Comparison of ENCODE assay signal across 24 cellular contexts in genomic region chr12:7161327-7161726, GRCh38. TPM values are rescaled to one million over a fixed set of nuclear protein-coding genes. Genes with fewer than 3 reads are reported as not detected.
DNase-seq lines count a peak whose midpoint lies in the region; ATAC-seq, FAIRE-seq and TF ChIP-seq lines count a peak whose summit lies in the region.
"Had no signal": no experiment of that assay in that cellular context is flagged by ENCODE, and none has a peak within 500 bp of the region (broad histone marks: within the 10 kb centered on the region; RNA-seq: fewer than 3 reads in every experiment).

No MANE protein-coding gene starts in this region.

- TF ChIP-seq CTCF in liver (IDR thresholded peaks at IDR 0.05; ENCODE audit: low read depth, low read length, missing input control) (no peak), HepG2 (CRISPR knock-in tag; IDR thresholded peaks at IDR 0.05) (no peak), osteoblast (IDR thresholded peaks at IDR 0.05; ENCODE audit: extremely low read depth, low read depth, low read length) (no peak), type B pancreatic cell (conservative IDR thresholded peaks at IDR 0.05) (no peak)

- H3K9me3 Mint-ChIP-seq in type B pancreatic cell, result no peaks in the 10 kb centered on the region
- H3K9me3 Mint-ChIP-seq: CD4-positive, alpha-beta memory T cell had no signal

- H3K27me3 Mint-ChIP-seq in T-helper 17 cell (peaks cover 36% of the 10 kb centered on the region), type B pancreatic cell (peaks cover 32% of the 10 kb centered on the region)

- H3K79me2 ChIP-seq in HepG2 (ENCODE audit: insufficient read depth, low read length) (no peaks in the 10 kb centered on the region), osteoblast (ENCODE audit: insufficient read depth, low read length) (no peaks in the 10 kb centered on the region)

- no peak for TF ChIP-seq RAD21 in liver (IDR thresholded peaks at IDR 0.05)
- no peak for TF ChIP-seq RAD21 in HepG2 (CRISPR knock-in tag; IDR thresholded peaks at IDR 0.05)

- DNase-seq in HepG2 (ENCODE audit: low spot score), result no peak
- DNase-seq in T-helper 17 cell, result no peak
- peak; percentile 60 for DNase-seq in osteoblast (ENCODE audit: insufficient read length, low spot score, missing footprints)
- DNase-seq in cardiac septum (ENCODE audit: low spot score), result no peak
- no peak for DNase-seq in type B pancreatic cell (ENCODE audit: extremely low spot score, unreplicated experiment)
- DNase-seq in DMS 273 treated with DMSO at 0.1 percent for 48 hours (lab: John Stamatoyannopoulos, UW), result no peak
- DNase-seq: 8988T; Calu3; CD4-positive, alpha-beta memory T cell; DMS53; DND-41; EL had no signal

- TF ChIP-seq EP300 in HepG2 (IDR thresholded peaks at IDR 0.05; ENCODE audit: low read depth in 2 of 2, low read length in 2 of 2), result no peak
- TF ChIP-seq EP300 in HepG2 (CRISPR knock-in tag; IDR thresholded peaks at IDR 0.05; ENCODE audit: borderline replicate concordance), result no peak

- WGBS in liver, result 95% methylated on average over 4 of the region's 4 CpGs
- 43% methylated on average over 3 of the region's 4 CpGs for WGBS in HepG2 (ENCODE audit: low lambda C conversion rate)

- peak overlapping the region; percentile 32 to 42 for H3K27ac ChIP-seq in liver (ENCODE audit: low read depth in 1 of 2, low read length in 2 of 2)
- H3K27ac ChIP-seq in HepG2 (ENCODE audit: extremely low read length, insufficient read depth, low read length), result no peak overlapping the region
- H3K27ac ChIP-seq in osteoblast (ENCODE audit: low read depth, low read length), result no peak overlapping the region
- peak overlapping the region; percentile 73 for H3K27ac ChIP-seq in subcutaneous abdominal adipose tissue (ENCODE audit: low read depth, low read length)
- H3K27ac ChIP-seq: BLaER1 had no signal

- no peak for TF ChIP-seq POLR2A in HepG2 (IDR thresholded peaks at IDR 0.05; ENCODE audit: insufficient read depth in 1 of 2, low read depth in 2 of 2, low read length in 2 of 2)

- no peak for FAIRE-seq in HepG2 (lab: Jason Lieb, UNC)
- FAIRE-seq: GM12878, GM18507, H54, K562 had no signal

- no TSS peak for BruUV-seq in HepG2 (replicated peaks; lab: Mats Ljungman, UMichigan)

- no peak overlapping the region for H2AFZ ChIP-seq in HepG2 (ENCODE audit: low read length)
- H2AFZ ChIP-seq in osteoblast (ENCODE audit: low read length), result no peak overlapping the region

- H3K27me3 ChIP-seq in liver (ENCODE audit: control insufficient read depth in 4 of 4, insufficient read depth in 4 of 4, low read length in 3 of 4), result no peaks in the 10 kb centered on the region
- peaks cover 0 to 6% of the 10 kb centered on the region in 2 experiments; a peak in 2 of 5 replicates for H3K27me3 ChIP-seq in HepG2 (ENCODE audit: control insufficient read depth in 1 of 2, insufficient read depth in 2 of 2, low read length in 2 of 2)
- H3K27me3 ChIP-seq in osteoblast (ENCODE audit: insufficient read depth, low read length), result peaks cover 11% of the 10 kb centered on the region
- peaks cover 0 to 7% (median 3%) of the 10 kb centered on the region in 5 donors for H3K27me3 ChIP-seq in subcutaneous abdominal adipose tissue (ENCODE audit: control insufficient read depth in 5 of 5, insufficient read depth in 4 of 5, low read length in 5 of 5)
- H3K27me3 ChIP-seq: BLaER1 had no signal

- peak overlapping the region; percentile 29 for H3K27ac Mint-ChIP-seq in T-helper 17 cell
- H3K27ac Mint-ChIP-seq in type B pancreatic cell, result no peak overlapping the region
- H3K27ac Mint-ChIP-seq: GM23338 had no signal

- ATAC-seq in HepG2, result no peak; the same call in 2 of the 3 replicates
- no peak for ATAC-seq in T-helper 17 cell
- ATAC-seq: GM12878, GM23338, K562 had no signal

- intact Hi-C loops in HepG2 (cut with micrococcal nuclease; ENCODE audit: unreplicated experiment) (no loop called here), cardiac septum (cut with DNase I) (no loop called here)

- POLR2A ChIA-PET in HepG2 (lab: Yijun Ruan, JAX), result no interaction called here

- no peak overlapping the region for H3K4me3 ChIP-seq in liver (ENCODE audit: low read depth in 1 of 3, low read length in 3 of 3)
- no peak overlapping the region for H3K4me3 ChIP-seq in HepG2 (replicated peaks in 1 of 3; ENCODE audit: insufficient read depth in 1 of 3, low read depth in 2 of 3, low read length in 3 of 3)
- H3K4me3 ChIP-seq in osteoblast (ENCODE audit: insufficient read depth, low read length), result no peak overlapping the region
- H3K4me3 ChIP-seq in subcutaneous abdominal adipose tissue (ENCODE audit: low read depth in 1 of 5, low read length in 5 of 5), result no peak overlapping the region
- H3K4me3 ChIP-seq: BLaER1, GM12878, GM23338, K562 had no signal

- H4K20me1 ChIP-seq in HepG2 (ENCODE audit: insufficient read depth, low read length) (no peaks in the 10 kb centered on the region), osteoblast (ENCODE audit: insufficient read depth, low read length) (no peaks in the 10 kb centered on the region)
- H4K20me1 ChIP-seq: BLaER1 had no signal

- H3K4me1 ChIP-seq in liver (ENCODE audit: control insufficient read depth in 4 of 4, insufficient read depth in 4 of 4, low read length in 3 of 4) (peaks cover 5 to 17% (median 12%) of the 10 kb centered on the region in 4 donors), HepG2 (ENCODE audit: insufficient read depth, low read length) (0 out of 2 replicates have a peak, but pooled peaks cover 8% of the 10 kb centered on the region), osteoblast (ENCODE audit: insufficient read depth, low read length) (no peaks in the 10 kb centered on the region), subcutaneous abdominal adipose tissue (ENCODE audit: control insufficient read depth in 5 of 5, insufficient read depth in 5 of 5, low read length in 5 of 5) (peaks cover 3 to 43% (median 36%) of the 10 kb centered on the region in 5 donors)

- no peaks in the 10 kb centered on the region for H3K9me3 ChIP-seq in liver (ENCODE audit: control insufficient read depth in 4 of 4, low read length in 3 of 4)
- no peaks in the 10 kb centered on the region for H3K9me3 ChIP-seq in HepG2 (ENCODE audit: low read length)
- H3K9me3 ChIP-seq in T-helper 17 cell (ENCODE audit: control insufficient read depth, low read length, poor library complexity, severe bottlenecking), result no peaks in the 10 kb centered on the region
- no peaks in the 10 kb centered on the region for H3K9me3 ChIP-seq in osteoblast (ENCODE audit: low read depth, low read length)
- H3K9me3 ChIP-seq in subcutaneous abdominal adipose tissue (ENCODE audit: control insufficient read depth in 5 of 5, low read length in 5 of 5), result no peaks in the 10 kb centered on the region

- peaks cover 3 to 7% (median 4%) of the 10 kb centered on the region in 4 donors for H3K36me3 ChIP-seq in liver (ENCODE audit: control insufficient read depth in 4 of 4, insufficient read depth in 3 of 4, low read depth in 1 of 4, low read length in 3 of 4)
- H3K36me3 ChIP-seq in HepG2 (replicated peaks in 1 of 2; ENCODE audit: control insufficient read depth in 1 of 2, insufficient read depth in 2 of 2, low read length in 2 of 2), result peaks cover 2 to 6% of the 10 kb centered on the region in 2 experiments; a peak in 1 of 5 replicates
- H3K36me3 ChIP-seq in osteoblast (ENCODE audit: insufficient read depth, low read length), result no peaks in the 10 kb centered on the region
- H3K36me3 ChIP-seq in subcutaneous abdominal adipose tissue (ENCODE audit: control insufficient read depth in 5 of 5, insufficient read depth in 5 of 5, low read length in 5 of 5), result peaks cover 0 to 12% (median 0%) of the 10 kb centered on the region in 5 donors

- H3K4me1 Mint-ChIP-seq in T-helper 17 cell (peaks cover 12% of the 10 kb centered on the region), type B pancreatic cell (ENCODE audit: unreplicated experiment) (no peaks in the 10 kb centered on the region)

- H3K9ac ChIP-seq in liver (ENCODE audit: low read depth in 1 of 2, low read length in 2 of 2) (no peak overlapping the region), HepG2 (ENCODE audit: insufficient read depth, low read depth, low read length) (no peak overlapping the region), subcutaneous abdominal adipose tissue (ENCODE audit: low read length in 5 of 5) (no peak overlapping the region)
- H3K9ac ChIP-seq: BLaER1 had no signal

- peaks cover 3% of the 10 kb centered on the region for H3K36me3 Mint-ChIP-seq in T-helper 17 cell (ENCODE audit: low read depth)
- H3K36me3 Mint-ChIP-seq in type B pancreatic cell, result peaks cover 9% of the 10 kb centered on the region

- CTCF ChIA-PET in HepG2 (lab: Yijun Ruan, JAX; ENCODE audit: low intra/inter-chr PET ratio, low total read pairs), result no interaction called here

- in situ Hi-C loops in HepG2 (cut with HindIII; ENCODE audit: extremely low pct_ligation_motif_present, low pct_unique_long_range_greater_than_20kb), result no loop called here

- H3K4me3 Mint-ChIP-seq in T-helper 17 cell (no peak overlapping the region), type B pancreatic cell (no peak overlapping the region)
- H3K4me3 Mint-ChIP-seq: CD14-positive monocyte, GM23338 had no signal

- H3K4me2 ChIP-seq in HepG2 (ENCODE audit: low read depth, low read length) (no peak overlapping the region), osteoblast (ENCODE audit: insufficient read depth, low read length) (no peak overlapping the region)
- H3K4me2 ChIP-seq: BLaER1, GM23338 had no signal

RNA-seq across cellular contexts. Expression of gene PEX5, which starts 28.2 kb away (rescaled TPM):
- 10 to 100 TPM; 19.4 to 37.9 TPM for total RNA-seq in liver
- 10 to 100 TPM in 1 of 2 donors, 1 to 10 TPM in 1; 5.7 to 26.2 TPM for polyA plus RNA-seq in liver
- 29.0 and 35.2 TPM in 2 replicates for total RNA-seq in HepG2 (2016; rRNA removed; fragmentation: Illumina TruSeq; extraction: Trizol)
- 25.2 and 29.3 TPM in 2 replicates for total RNA-seq in HepG2 (2016; cell fraction: cytosol; rRNA removed; fragmentation: Illumina TruSeq; extraction: Trizol; ENCODE audit: low read depth)
- total RNA-seq in HepG2 (2016; cell fraction: insoluble cytoplasmic fraction; rRNA removed; fragmentation: Illumina TruSeq; extraction: Trizol), result 29.8 and 33.2 TPM in 2 replicates
- total RNA-seq in HepG2 (2016; cell fraction: membrane; rRNA removed; fragmentation: Illumina TruSeq; extraction: Trizol), result 26.2 and 26.3 TPM in 2 replicates
- 19.6 and 20.8 TPM in 2 replicates for total RNA-seq in HepG2 (2016; cell fraction: nucleus; rRNA removed; fragmentation: Illumina TruSeq; extraction: Trizol)
- polyA plus RNA-seq in HepG2 (2011; rRNA removed), result 16.4 and 17.4 TPM in 2 replicates
- 15.0 and 16.0 TPM in 2 replicates for polyA plus RNA-seq in HepG2 (2011; cell fraction: cytosol; rRNA removed)
- polyA plus RNA-seq in HepG2 (2011; cell fraction: nucleus; rRNA removed), result 23.2 and 24.1 TPM in 2 replicates
- polyA plus RNA-seq in HepG2 (2012), result 22.6 and 23.6 TPM in 2 replicates
- 5.1 and 5.5 TPM in 2 replicates for polyA plus RNA-seq in HepG2 (2016; cell fraction: cytosol; fragmentation: Illumina TruSeq; extraction: Trizol; ENCODE audit: low read depth)
- 26.7 and 30.1 TPM in 2 replicates for polyA plus RNA-seq in HepG2 (2016; cell fraction: insoluble cytoplasmic fraction; fragmentation: Illumina TruSeq; extraction: Trizol; ENCODE audit: low read depth)
- polyA plus RNA-seq in HepG2 (2016; cell fraction: membrane; fragmentation: Illumina TruSeq; extraction: Trizol; ENCODE audit: low read depth), result 12.7 and 15.4 TPM in 2 replicates
- polyA plus RNA-seq in HepG2 (2016; cell fraction: nucleus; fragmentation: Illumina TruSeq; extraction: Trizol; ENCODE audit: insufficient read depth, low read depth), result 26.8 and 27.9 TPM in 2 replicates
- polyA minus RNA-seq in HepG2 (2011; rRNA and poly(A)+ RNA removed; ENCODE audit: low replicate concordance), result 23.0 and 24.3 TPM in 2 replicates
- polyA minus RNA-seq in HepG2 (2011; cell fraction: cytosol; rRNA and poly(A)+ RNA removed), result 11.6 and 15.5 TPM in 2 replicates
- polyA minus RNA-seq in HepG2 (2011; cell fraction: nucleus; rRNA and poly(A)+ RNA removed), result 11.2 and 15.5 TPM in 2 replicates
- total RNA-seq in T-helper 17 cell, result 10 to 100 TPM; 13.1 to 14.6 TPM
- total RNA-seq in osteoblast, result 35.7 and 48.5 TPM in 2 replicates
- total RNA-seq in cardiac septum, result 30.3 TPM
- total RNA-seq in type B pancreatic cell (ENCODE audit: low replicate concordance), result 50.2 and 71.8 TPM in 2 replicates

RNA-seq across cellular contexts. Expression of gene CLSTN3, which starts 31.2 kb away (rescaled TPM):
- total RNA-seq in liver (10 to 100 TPM; 27.1 to 37.2 TPM), HepG2 (2016; rRNA removed; fragmentation: Illumina TruSeq; extraction: Trizol) (10.8 and 26.2 TPM in 2 replicates), T-helper 17 cell (10 to 100 TPM; 45.8 to 62.6 TPM), osteoblast (6.2 and 7.6 TPM in 2 replicates), cardiac septum (5.7 TPM), type B pancreatic cell (ENCODE audit: low replicate concordance) (51.6 and 80.7 TPM in 2 replicates)
- polyA plus RNA-seq in liver (10 to 100 TPM in 1 of 2 donors, 1 to 10 TPM in 1; 6.1 to 26.5 TPM), HepG2 (2011; rRNA removed) (94.1 and 118 TPM in 2 replicates)
- 2.9 and 3.7 TPM in 2 replicates for total RNA-seq in HepG2 (2016; cell fraction: cytosol; rRNA removed; fragmentation: Illumina TruSeq; extraction: Trizol; ENCODE audit: low read depth)
- 10.0 and 27.0 TPM in 2 replicates for total RNA-seq in HepG2 (2016; cell fraction: insoluble cytoplasmic fraction; rRNA removed; fragmentation: Illumina TruSeq; extraction: Trizol)
- 5.3 TPM in 2 replicates for total RNA-seq in HepG2 (2016; cell fraction: membrane; rRNA removed; fragmentation: Illumina TruSeq; extraction: Trizol)
- total RNA-seq in HepG2 (2016; cell fraction: nucleus; rRNA removed; fragmentation: Illumina TruSeq; extraction: Trizol), result 35.4 and 43.8 TPM in 2 replicates
- polyA plus RNA-seq in HepG2 (2011; cell fraction: cytosol; rRNA removed), result 79.5 and 81.3 TPM in 2 replicates
- polyA plus RNA-seq in HepG2 (2011; cell fraction: nucleus; rRNA removed), result 155 and 157 TPM in 2 replicates
- polyA plus RNA-seq in HepG2 (2012), result 61.8 and 69.9 TPM in 2 replicates
- polyA plus RNA-seq in HepG2 (2016; cell fraction: cytosol; fragmentation: Illumina TruSeq; extraction: Trizol; ENCODE audit: low read depth), result 1.3 and 2.0 TPM in 2 replicates
- 9.0 and 11.0 TPM in 2 replicates for polyA plus RNA-seq in HepG2 (2016; cell fraction: insoluble cytoplasmic fraction; fragmentation: Illumina TruSeq; extraction: Trizol; ENCODE audit: low read depth)
- polyA plus RNA-seq in HepG2 (2016; cell fraction: membrane; fragmentation: Illumina TruSeq; extraction: Trizol; ENCODE audit: low read depth), result 3.0 and 3.4 TPM in 2 replicates
- polyA plus RNA-seq in HepG2 (2016; cell fraction: nucleus; fragmentation: Illumina TruSeq; extraction: Trizol; ENCODE audit: insufficient read depth, low read depth), result 67.7 and 79.8 TPM in 2 replicates
- polyA minus RNA-seq in HepG2 (2011; rRNA and poly(A)+ RNA removed; ENCODE audit: low replicate concordance), result 46.9 and 191 TPM in 2 replicates
- polyA minus RNA-seq in HepG2 (2011; cell fraction: cytosol; rRNA and poly(A)+ RNA removed), result 49.9 and 80.8 TPM in 2 replicates
- 47.9 and 63.4 TPM in 2 replicates for polyA minus RNA-seq in HepG2 (2011; cell fraction: nucleus; rRNA and poly(A)+ RNA removed)
- polyA plus RNA-seq: CD14-positive monocyte had no signal

RNA-seq across cellular contexts. Expression of gene RBP5, which starts 32.6 kb away (rescaled TPM):
- total RNA-seq in liver (10 to 100 TPM; 12.9 to 47.1 TPM), HepG2 (2016; rRNA removed; fragmentation: Illumina TruSeq; extraction: Trizol) (19.8 and 21.4 TPM in 2 replicates), T-helper 17 cell (not detected), osteoblast (not detected in 2 replicates), cardiac septum (0.62 TPM), type B pancreatic cell (ENCODE audit: low replicate concordance) (1.0 and 1.2 TPM in 2 replicates)
- polyA plus RNA-seq in liver (100 to 1,000 TPM in 1 of 2 donors, 10 to 100 TPM in 1; 80.2 to 108 TPM), HepG2 (2011; rRNA removed) (13.8 and 17.5 TPM in 2 replicates)
- 9.8 and 10.8 TPM in 2 replicates for total RNA-seq in HepG2 (2016; cell fraction: cytosol; rRNA removed; fragmentation: Illumina TruSeq; extraction: Trizol; ENCODE audit: low read depth)
- total RNA-seq in HepG2 (2016; cell fraction: insoluble cytoplasmic fraction; rRNA removed; fragmentation: Illumina TruSeq; extraction: Trizol), result 19.4 and 22.0 TPM in 2 replicates
- 10.5 and 10.7 TPM in 2 replicates for total RNA-seq in HepG2 (2016; cell fraction: membrane; rRNA removed; fragmentation: Illumina TruSeq; extraction: Trizol)
- total RNA-seq in HepG2 (2016; cell fraction: nucleus; rRNA removed; fragmentation: Illumina TruSeq; extraction: Trizol), result 10.1 and 12.6 TPM in 2 replicates
- 11.8 and 12.1 TPM in 2 replicates for polyA plus RNA-seq in HepG2 (2011; cell fraction: cytosol; rRNA removed)
- polyA plus RNA-seq in HepG2 (2011; cell fraction: nucleus; rRNA removed), result 32.8 and 44.7 TPM in 2 replicates
- 13.0 and 19.0 TPM in 2 replicates for polyA plus RNA-seq in HepG2 (2012)
- polyA plus RNA-seq in HepG2 (2016; cell fraction: cytosol; fragmentation: Illumina TruSeq; extraction: Trizol; ENCODE audit: low read depth), result 11.0 and 15.5 TPM in 2 replicates
- polyA plus RNA-seq in HepG2 (2016; cell fraction: insoluble cytoplasmic fraction; fragmentation: Illumina TruSeq; extraction: Trizol; ENCODE audit: low read depth), result 28.5 and 29.8 TPM in 2 replicates
- polyA plus RNA-seq in HepG2 (2016; cell fraction: membrane; fragmentation: Illumina TruSeq; extraction: Trizol; ENCODE audit: low read depth), result 9.1 and 12.4 TPM in 2 replicates
- 23.8 and 24.2 TPM in 2 replicates for polyA plus RNA-seq in HepG2 (2016; cell fraction: nucleus; fragmentation: Illumina TruSeq; extraction: Trizol; ENCODE audit: insufficient read depth, low read depth)
- polyA minus RNA-seq in HepG2 (2011; rRNA and poly(A)+ RNA removed; ENCODE audit: low replicate concordance), result 17.1 TPM in 1 of 2 replicates, not detected in the other
- 5.3 and 5.5 TPM in 2 replicates for polyA minus RNA-seq in HepG2 (2011; cell fraction: cytosol; rRNA and poly(A)+ RNA removed)
- polyA minus RNA-seq in HepG2 (2011; cell fraction: nucleus; rRNA and poly(A)+ RNA removed), result 12.1 and 20.4 TPM in 2 replicates
- total RNA-seq: A673, G401, IMR-90 had no signal
- polyA plus RNA-seq: CD14-positive monocyte; CD4-positive, alpha-beta memory T cell had no signal

RNA-seq across cellular contexts. Expression of gene C1RL, which starts 52.3 kb away (rescaled TPM):
- total RNA-seq in liver, result 100 to 1,000 TPM in 1 of 2 donors, 10 to 100 TPM in 1; 67.5 to 188 TPM
- 100 to 1,000 TPM; 104 to 145 TPM for polyA plus RNA-seq in liver
- 14.2 and 28.9 TPM in 2 replicates for total RNA-seq in HepG2 (2016; rRNA removed; fragmentation: Illumina TruSeq; extraction: Trizol)
- total RNA-seq in HepG2 (2016; cell fraction: cytosol; rRNA removed; fragmentation: Illumina TruSeq; extraction: Trizol; ENCODE audit: low read depth), result 4.9 and 5.6 TPM in 2 replicates
- 14.6 and 24.7 TPM in 2 replicates for total RNA-seq in HepG2 (2016; cell fraction: insoluble cytoplasmic fraction; rRNA removed; fragmentation: Illumina TruSeq; extraction: Trizol)
- 9.1 and 10.3 TPM in 2 replicates for total RNA-seq in HepG2 (2016; cell fraction: membrane; rRNA removed; fragmentation: Illumina TruSeq; extraction: Trizol)
- total RNA-seq in HepG2 (2016; cell fraction: nucleus; rRNA removed; fragmentation: Illumina TruSeq; extraction: Trizol), result 30.9 and 42.1 TPM in 2 replicates
- 53.1 and 73.4 TPM in 2 replicates for polyA plus RNA-seq in HepG2 (2011; rRNA removed)
- 32.8 and 36.0 TPM in 2 replicates for polyA plus RNA-seq in HepG2 (2011; cell fraction: cytosol; rRNA removed)
- polyA plus RNA-seq in HepG2 (2011; cell fraction: nucleus; rRNA removed), result 60.3 and 87.6 TPM in 2 replicates
- polyA plus RNA-seq in HepG2 (2012), result 22.3 and 28.7 TPM in 2 replicates
- 3.0 and 3.5 TPM in 2 replicates for polyA plus RNA-seq in HepG2 (2016; cell fraction: cytosol; fragmentation: Illumina TruSeq; extraction: Trizol; ENCODE audit: low read depth)
- 14.0 and 14.1 TPM in 2 replicates for polyA plus RNA-seq in HepG2 (2016; cell fraction: insoluble cytoplasmic fraction; fragmentation: Illumina TruSeq; extraction: Trizol; ENCODE audit: low read depth)
- 5.6 and 7.3 TPM in 2 replicates for polyA plus RNA-seq in HepG2 (2016; cell fraction: membrane; fragmentation: Illumina TruSeq; extraction: Trizol; ENCODE audit: low read depth)
- polyA plus RNA-seq in HepG2 (2016; cell fraction: nucleus; fragmentation: Illumina TruSeq; extraction: Trizol; ENCODE audit: insufficient read depth, low read depth), result 51.4 and 56.2 TPM in 2 replicates
- polyA minus RNA-seq in HepG2 (2011; rRNA and poly(A)+ RNA removed; ENCODE audit: low replicate concordance), result 41.3 and 114 TPM in 2 replicates
- polyA minus RNA-seq in HepG2 (2011; cell fraction: cytosol; rRNA and poly(A)+ RNA removed), result 30.1 and 38.2 TPM in 2 replicates
- polyA minus RNA-seq in HepG2 (2011; cell fraction: nucleus; rRNA and poly(A)+ RNA removed), result 34.5 and 39.2 TPM in 2 replicates
- total RNA-seq in T-helper 17 cell, result 10 to 100 TPM; 21.4 to 27.2 TPM
- 63.7 and 67.5 TPM in 2 replicates for total RNA-seq in osteoblast
- 10.5 TPM for total RNA-seq in cardiac septum
- 32.4 and 58.0 TPM in 2 replicates for total RNA-seq in type B pancreatic cell (ENCODE audit: low replicate concordance)

Comparison
In these comparisons a context has a peak if more than half of its experiments do, and no peak if none do; other contexts are left out.
1. H3K27ac ChIP-seq: peak in liver (2 of 2) and subcutaneous abdominal adipose tissue (single experiment); none in HepG2 (single experiment) and osteoblast (single experiment).